In the genomic region with DNA sequence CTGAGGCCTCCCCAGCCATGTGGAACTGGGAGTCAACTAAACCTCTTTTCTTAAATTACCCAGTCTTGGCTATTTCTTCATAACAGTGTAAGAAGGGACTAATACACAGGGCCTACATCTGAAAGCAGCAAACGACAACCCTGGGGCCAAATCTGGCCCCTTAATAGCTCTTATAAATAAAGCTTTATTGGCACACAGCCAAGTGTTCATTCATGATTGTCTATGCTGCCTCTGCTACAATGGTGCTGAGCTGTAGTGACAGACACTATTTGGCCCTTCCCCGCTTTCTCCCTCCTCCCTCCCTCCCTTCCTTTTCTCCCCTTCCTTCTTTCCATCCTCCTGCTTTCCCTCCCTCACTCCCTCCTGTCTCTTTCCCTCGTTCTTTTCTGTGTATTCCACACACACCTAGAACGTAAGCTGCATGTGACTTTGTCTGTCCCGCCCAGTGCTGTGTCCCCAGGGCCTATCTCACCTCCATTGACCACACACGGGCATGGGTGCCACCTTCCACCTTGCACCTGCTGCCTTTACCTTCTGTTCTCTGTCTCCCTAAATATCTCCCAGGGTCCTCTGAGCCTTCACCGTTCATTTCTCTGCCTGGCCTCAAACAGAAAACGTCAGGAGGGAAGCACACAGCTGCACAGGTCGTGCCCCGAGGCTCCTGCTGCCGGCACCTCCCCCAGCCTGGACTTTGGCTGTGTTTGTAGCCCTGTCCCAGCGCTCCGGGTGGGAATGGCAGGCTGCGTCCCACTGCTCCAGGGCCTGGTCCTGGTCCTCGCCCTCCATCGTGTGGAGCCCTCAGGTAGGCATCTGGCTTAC, we compare ENCODE assay signal across 1 cellular context.
TF ChIP-seq lines count a peak whose summit lies in the region.

A gene with protein sequence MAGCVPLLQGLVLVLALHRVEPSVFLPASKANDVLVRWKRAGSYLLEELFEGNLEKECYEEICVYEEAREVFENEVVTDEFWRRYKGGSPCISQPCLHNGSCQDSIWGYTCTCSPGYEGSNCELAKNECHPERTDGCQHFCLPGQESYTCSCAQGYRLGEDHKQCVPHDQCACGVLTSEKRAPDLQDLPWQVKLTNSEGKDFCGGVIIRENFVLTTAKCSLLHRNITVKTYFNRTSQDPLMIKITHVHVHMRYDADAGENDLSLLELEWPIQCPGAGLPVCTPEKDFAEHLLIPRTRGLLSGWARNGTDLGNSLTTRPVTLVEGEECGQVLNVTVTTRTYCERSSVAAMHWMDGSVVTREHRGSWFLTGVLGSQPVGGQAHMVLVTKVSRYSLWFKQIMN (plus strand): TSS at position 720 of the 819 bp plus-strand sequence. CDS start 13 bp downstream, at position 733.

TF ChIP-seq in HepG2, 621 proteins besides CTCF, POLR2A, EP300 and RAD21 (continued from another document and continues in another):
- TF ChIP-seq, protein P1, sequence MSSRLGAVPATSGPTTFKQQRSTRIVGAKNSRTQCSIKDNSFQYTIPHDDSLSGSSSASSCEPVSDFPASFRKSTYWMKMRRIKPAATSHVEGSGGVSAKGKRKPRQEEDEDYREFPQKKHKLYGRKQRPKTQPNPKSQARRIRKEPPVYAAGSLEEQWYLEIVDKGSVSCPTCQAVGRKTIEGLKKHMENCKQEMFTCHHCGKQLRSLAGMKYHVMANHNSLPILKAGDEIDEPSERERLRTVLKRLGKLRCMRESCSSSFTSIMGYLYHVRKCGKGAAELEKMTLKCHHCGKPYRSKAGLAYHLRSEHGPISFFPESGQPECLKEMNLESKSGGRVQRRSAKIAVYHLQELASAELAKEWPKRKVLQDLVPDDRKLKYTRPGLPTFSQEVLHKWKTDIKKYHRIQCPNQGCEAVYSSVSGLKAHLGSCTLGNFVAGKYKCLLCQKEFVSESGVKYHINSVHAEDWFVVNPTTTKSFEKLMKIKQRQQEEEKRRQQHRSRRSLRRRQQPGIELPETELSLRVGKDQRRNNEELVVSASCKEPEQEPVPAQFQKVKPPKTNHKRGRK (CRISPR knock-in tag; IDR thresholded peaks at IDR 0.05) = peak; percentile 95
- TF ChIP-seq, protein P2, sequence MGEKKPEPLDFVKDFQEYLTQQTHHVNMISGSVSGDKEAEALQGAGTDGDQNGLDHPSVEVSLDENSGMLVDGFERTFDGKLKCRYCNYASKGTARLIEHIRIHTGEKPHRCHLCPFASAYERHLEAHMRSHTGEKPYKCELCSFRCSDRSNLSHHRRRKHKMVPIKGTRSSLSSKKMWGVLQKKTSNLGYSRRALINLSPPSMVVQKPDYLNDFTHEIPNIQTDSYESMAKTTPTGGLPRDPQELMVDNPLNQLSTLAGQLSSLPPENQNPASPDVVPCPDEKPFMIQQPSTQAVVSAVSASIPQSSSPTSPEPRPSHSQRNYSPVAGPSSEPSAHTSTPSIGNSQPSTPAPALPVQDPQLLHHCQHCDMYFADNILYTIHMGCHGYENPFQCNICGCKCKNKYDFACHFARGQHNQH (CRISPR knock-in tag; IDR thresholded peaks at IDR 0.05) = peak; percentile 55; the same call in 1 of the 2 replicates
- TF ChIP-seq, protein P3, sequence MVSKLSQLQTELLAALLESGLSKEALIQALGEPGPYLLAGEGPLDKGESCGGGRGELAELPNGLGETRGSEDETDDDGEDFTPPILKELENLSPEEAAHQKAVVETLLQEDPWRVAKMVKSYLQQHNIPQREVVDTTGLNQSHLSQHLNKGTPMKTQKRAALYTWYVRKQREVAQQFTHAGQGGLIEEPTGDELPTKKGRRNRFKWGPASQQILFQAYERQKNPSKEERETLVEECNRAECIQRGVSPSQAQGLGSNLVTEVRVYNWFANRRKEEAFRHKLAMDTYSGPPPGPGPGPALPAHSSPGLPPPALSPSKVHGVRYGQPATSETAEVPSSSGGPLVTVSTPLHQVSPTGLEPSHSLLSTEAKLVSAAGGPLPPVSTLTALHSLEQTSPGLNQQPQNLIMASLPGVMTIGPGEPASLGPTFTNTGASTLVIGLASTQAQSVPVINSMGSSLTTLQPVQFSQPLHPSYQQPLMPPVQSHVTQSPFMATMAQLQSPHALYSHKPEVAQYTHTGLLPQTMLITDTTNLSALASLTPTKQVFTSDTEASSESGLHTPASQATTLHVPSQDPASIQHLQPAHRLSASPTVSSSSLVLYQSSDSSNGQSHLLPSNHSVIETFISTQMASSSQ (IDR thresholded peaks at IDR 0.05; ENCODE audit: low read depth) = no peak
- TF ChIP-seq, protein P3 (CRISPR knock-in tag; IDR thresholded peaks at IDR 0.05; ENCODE audit: borderline replicate concordance) = no peak
- TF ChIP-seq ZNF225 (CRISPR knock-in tag; IDR thresholded peaks at IDR 0.05) = peak; percentile 66; the same call in 1 of the 2 replicates
- TF ChIP-seq SOX5 (CRISPR knock-in tag; IDR thresholded peaks at IDR 0.05; ENCODE audit: borderline replicate concordance) = peak; percentile 49; the same call in 1 of the 2 replicates
- peak; percentile 55; the same call in 1 of the 2 replicates for TF ChIP-seq ZNF550 (CRISPR knock-in tag; IDR thresholded peaks at IDR 0.05; ENCODE audit: borderline replicate concordance)
- peak; percentile 87 for TF ChIP-seq ZBTB7B (CRISPR knock-in tag; IDR thresholded peaks at IDR 0.05)
- peak; percentile 58; the same call in 1 of the 2 replicates for TF ChIP-seq ZNF83 (CRISPR knock-in tag; IDR thresholded peaks at IDR 0.05; ENCODE audit: borderline replicate concordance)
- TF ChIP-seq ZNF644 (CRISPR knock-in tag; IDR thresholded peaks at IDR 0.05; ENCODE audit: low read depth) = peak; percentile 7; the same call in 1 of the 2 replicates
- TF ChIP-seq, protein P4, sequence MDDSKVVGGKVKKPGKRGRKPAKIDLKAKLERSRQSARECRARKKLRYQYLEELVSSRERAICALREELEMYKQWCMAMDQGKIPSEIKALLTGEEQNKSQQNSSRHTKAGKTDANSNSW (CRISPR knock-in tag; IDR thresholded peaks at IDR 0.05; ENCODE audit: borderline replicate concordance) = 0 out of 2 replicates have a peak, but pooled peaks have one; percentile 45
- TF ChIP-seq, protein P5, sequence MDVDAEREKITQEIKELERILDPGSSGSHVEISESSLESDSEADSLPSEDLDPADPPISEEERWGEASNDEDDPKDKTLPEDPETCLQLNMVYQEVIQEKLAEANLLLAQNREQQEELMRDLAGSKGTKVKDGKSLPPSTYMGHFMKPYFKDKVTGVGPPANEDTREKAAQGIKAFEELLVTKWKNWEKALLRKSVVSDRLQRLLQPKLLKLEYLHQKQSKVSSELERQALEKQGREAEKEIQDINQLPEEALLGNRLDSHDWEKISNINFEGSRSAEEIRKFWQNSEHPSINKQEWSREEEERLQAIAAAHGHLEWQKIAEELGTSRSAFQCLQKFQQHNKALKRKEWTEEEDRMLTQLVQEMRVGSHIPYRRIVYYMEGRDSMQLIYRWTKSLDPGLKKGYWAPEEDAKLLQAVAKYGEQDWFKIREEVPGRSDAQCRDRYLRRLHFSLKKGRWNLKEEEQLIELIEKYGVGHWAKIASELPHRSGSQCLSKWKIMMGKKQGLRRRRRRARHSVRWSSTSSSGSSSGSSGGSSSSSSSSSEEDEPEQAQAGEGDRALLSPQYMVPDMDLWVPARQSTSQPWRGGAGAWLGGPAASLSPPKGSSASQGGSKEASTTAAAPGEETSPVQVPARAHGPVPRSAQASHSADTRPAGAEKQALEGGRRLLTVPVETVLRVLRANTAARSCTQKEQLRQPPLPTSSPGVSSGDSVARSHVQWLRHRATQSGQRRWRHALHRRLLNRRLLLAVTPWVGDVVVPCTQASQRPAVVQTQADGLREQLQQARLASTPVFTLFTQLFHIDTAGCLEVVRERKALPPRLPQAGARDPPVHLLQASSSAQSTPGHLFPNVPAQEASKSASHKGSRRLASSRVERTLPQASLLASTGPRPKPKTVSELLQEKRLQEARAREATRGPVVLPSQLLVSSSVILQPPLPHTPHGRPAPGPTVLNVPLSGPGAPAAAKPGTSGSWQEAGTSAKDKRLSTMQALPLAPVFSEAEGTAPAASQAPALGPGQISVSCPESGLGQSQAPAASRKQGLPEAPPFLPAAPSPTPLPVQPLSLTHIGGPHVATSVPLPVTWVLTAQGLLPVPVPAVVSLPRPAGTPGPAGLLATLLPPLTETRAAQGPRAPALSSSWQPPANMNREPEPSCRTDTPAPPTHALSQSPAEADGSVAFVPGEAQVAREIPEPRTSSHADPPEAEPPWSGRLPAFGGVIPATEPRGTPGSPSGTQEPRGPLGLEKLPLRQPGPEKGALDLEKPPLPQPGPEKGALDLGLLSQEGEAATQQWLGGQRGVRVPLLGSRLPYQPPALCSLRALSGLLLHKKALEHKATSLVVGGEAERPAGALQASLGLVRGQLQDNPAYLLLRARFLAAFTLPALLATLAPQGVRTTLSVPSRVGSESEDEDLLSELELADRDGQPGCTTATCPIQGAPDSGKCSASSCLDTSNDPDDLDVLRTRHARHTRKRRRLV (CRISPR knock-in tag; IDR thresholded peaks at IDR 0.05) = no peak
- TF ChIP-seq HDAC2 (CRISPR knock-in tag; IDR thresholded peaks at IDR 0.05) = peak; percentile 63; the same call in 1 of the 2 replicates
- peak; percentile 37 for TF ChIP-seq CBX1 (IDR thresholded peaks at IDR 0.05; ENCODE audit: low read depth)
- TF ChIP-seq, protein P6, sequence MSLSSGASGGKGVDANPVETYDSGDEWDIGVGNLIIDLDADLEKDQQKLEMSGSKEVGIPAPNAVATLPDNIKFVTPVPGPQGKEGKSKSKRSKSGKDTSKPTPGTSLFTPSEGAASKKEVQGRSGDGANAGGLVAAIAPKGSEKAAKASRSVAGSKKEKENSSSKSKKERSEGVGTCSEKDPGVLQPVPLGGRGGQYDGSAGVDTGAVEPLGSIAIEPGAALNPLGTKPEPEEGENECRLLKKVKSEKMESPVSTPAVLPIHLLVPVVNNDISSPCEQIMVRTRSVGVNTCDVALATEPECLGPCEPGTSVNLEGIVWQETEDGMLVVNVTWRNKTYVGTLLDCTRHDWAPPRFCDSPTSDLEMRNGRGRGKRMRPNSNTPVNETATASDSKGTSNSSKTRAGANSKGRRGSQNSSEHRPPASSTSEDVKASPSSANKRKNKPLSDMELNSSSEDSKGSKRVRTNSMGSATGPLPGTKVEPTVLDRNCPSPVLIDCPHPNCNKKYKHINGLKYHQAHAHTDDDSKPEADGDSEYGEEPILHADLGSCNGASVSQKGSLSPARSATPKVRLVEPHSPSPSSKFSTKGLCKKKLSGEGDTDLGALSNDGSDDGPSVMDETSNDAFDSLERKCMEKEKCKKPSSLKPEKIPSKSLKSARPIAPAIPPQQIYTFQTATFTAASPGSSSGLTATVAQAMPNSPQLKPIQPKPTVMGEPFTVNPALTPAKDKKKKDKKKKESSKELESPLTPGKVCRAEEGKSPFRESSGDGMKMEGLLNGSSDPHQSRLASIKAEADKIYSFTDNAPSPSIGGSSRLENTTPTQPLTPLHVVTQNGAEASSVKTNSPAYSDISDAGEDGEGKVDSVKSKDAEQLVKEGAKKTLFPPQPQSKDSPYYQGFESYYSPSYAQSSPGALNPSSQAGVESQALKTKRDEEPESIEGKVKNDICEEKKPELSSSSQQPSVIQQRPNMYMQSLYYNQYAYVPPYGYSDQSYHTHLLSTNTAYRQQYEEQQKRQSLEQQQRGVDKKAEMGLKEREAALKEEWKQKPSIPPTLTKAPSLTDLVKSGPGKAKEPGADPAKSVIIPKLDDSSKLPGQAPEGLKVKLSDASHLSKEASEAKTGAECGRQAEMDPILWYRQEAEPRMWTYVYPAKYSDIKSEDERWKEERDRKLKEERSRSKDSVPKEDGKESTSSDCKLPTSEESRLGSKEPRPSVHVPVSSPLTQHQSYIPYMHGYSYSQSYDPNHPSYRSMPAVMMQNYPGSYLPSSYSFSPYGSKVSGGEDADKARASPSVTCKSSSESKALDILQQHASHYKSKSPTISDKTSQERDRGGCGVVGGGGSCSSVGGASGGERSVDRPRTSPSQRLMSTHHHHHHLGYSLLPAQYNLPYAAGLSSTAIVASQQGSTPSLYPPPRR (CRISPR knock-in tag; IDR thresholded peaks at IDR 0.05; ENCODE audit: borderline replicate concordance) = peak; percentile 83
- TF ChIP-seq FOXO1 (CRISPR knock-in tag; IDR thresholded peaks at IDR 0.05) = peak; percentile 74
- TF ChIP-seq, protein P7, sequence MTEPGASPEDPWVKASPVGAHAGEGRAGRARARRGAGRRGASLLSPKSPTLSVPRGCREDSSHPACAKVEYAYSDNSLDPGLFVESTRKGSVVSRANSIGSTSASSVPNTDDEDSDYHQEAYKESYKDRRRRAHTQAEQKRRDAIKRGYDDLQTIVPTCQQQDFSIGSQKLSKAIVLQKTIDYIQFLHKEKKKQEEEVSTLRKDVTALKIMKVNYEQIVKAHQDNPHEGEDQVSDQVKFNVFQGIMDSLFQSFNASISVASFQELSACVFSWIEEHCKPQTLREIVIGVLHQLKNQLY (CRISPR knock-in tag; IDR thresholded peaks at IDR 0.05) = peak; percentile 49; the same call in 1 of the 2 replicates
- TF ChIP-seq RBM39 (IDR thresholded peaks at IDR 0.05; ENCODE audit: low read depth, low read length, poor library complexity, severe bottlenecking) = no peak
- 0 out of 2 replicates have a peak, but pooled peaks have one; percentile 41 for TF ChIP-seq THAP11 (CRISPR knock-in tag; IDR thresholded peaks at IDR 0.05)
- peak; percentile 71 for TF ChIP-seq GATAD2A (CRISPR knock-in tag; IDR thresholded peaks at IDR 0.05)
- peak; percentile 63 for TF ChIP-seq TEAD3 (CRISPR knock-in tag; optimal IDR thresholded peaks at IDR 0.05; ENCODE audit: borderline replicate concordance)
- TF ChIP-seq ZNF337 (CRISPR knock-in tag; IDR thresholded peaks at IDR 0.05; ENCODE audit: borderline replicate concordance, low read depth) = peak; percentile 80; the same call in 1 of the 2 replicates
- TF ChIP-seq, protein P8, sequence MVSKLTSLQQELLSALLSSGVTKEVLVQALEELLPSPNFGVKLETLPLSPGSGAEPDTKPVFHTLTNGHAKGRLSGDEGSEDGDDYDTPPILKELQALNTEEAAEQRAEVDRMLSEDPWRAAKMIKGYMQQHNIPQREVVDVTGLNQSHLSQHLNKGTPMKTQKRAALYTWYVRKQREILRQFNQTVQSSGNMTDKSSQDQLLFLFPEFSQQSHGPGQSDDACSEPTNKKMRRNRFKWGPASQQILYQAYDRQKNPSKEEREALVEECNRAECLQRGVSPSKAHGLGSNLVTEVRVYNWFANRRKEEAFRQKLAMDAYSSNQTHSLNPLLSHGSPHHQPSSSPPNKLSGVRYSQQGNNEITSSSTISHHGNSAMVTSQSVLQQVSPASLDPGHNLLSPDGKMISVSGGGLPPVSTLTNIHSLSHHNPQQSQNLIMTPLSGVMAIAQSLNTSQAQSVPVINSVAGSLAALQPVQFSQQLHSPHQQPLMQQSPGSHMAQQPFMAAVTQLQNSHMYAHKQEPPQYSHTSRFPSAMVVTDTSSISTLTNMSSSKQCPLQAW (CRISPR knock-in tag; IDR thresholded peaks at IDR 0.05) = peak; percentile 62; the same call in 1 of the 2 replicates
